ENCODE assay signal across 8 cellular contexts in the genomic region with DNA sequence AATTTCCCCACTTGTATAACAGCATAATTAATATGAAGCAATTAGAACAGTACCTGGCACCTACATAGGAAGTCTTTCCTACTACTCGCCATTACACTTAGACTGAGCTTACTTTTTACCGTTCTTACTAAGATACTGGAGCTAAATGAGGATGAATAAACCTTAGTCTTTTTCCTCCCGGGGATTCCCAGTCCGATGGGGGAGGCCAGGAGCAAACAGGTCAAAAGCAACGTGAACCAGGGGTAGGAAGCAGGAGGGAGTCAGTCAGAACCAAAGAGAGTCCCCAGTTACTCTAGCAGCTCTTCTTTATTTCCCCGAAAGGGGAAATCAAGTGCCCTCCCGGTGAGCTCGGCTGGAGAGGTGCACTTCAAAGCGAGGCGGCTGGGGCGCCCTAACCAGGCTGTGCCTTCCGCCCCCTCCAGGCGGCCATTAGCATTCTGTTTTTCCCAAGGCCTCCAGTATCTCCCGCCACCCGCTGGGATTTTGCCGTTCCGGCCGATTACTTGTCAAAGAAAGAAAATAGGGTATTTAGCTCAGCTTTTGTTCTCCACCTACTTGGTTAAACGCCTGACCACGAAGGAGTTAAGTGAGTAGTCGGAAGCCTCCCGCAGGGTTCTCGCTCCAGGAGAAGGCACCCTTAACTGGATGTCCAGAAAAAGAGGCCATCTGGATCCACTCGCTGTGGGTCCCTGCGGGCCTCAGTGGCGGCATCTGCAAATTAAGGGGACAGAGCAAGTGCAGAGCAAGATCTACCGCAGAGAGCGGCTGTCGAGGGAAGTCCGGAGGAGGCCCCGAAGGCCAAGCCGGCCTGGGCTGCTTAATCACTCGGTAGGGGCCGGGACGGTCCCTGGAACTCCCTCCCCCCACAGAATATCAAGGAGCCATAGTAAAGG. TPM values are rescaled to one million over a fixed set of nuclear protein-coding genes. Genes with fewer than 3 reads are reported as not detected.
DNase-seq lines count a peak whose midpoint lies in the region; ATAC-seq and TF ChIP-seq lines count a peak whose summit lies in the region.

No MANE protein-coding gene starts in this region.

- DNase-seq in Calu3 (peak; percentile 27), left kidney (ENCODE audit: low read depth, low spot score) (peak; percentile 56), A172 (ENCODE audit: low spot score) (no peak)
- DNase-seq in activated T-cell treated with anti-CD3 and anti-CD28 coated beads, Interleukin-2, amount 50 U/mL, for 48 hours: peak; percentile 58 to 59

- no peaks in the 10 kb centered on the region for H3K9me3 Mint-ChIP-seq in Calu3 (ENCODE audit: low read depth, unreplicated experiment)

- H3K4me3 Mint-ChIP-seq in Calu3 (ENCODE audit: low read depth, unreplicated experiment): no peak overlapping the region

- H3K4me1 Mint-ChIP-seq in Calu3 (ENCODE audit: low read depth, unreplicated experiment): no peaks in the 10 kb centered on the region

- intact Hi-C loops in Calu3 (cut with micrococcal nuclease; ENCODE audit: unreplicated experiment): no loop called here

- no peak overlapping the region for H3K27ac Mint-ChIP-seq in Calu3 (ENCODE audit: unreplicated experiment)

- peaks cover 52% of the 10 kb centered on the region for H3K27me3 Mint-ChIP-seq in Calu3 (ENCODE audit: unreplicated experiment)

- H3K36me3 Mint-ChIP-seq in Calu3 (ENCODE audit: insufficient read depth, unreplicated experiment): no peaks in the 10 kb centered on the region

- peak; percentile 58 for ATAC-seq in GM21825 (IDR thresholded peaks at IDR 0.05; ENCODE audit: unreplicated experiment)
- no peak for ATAC-seq in HG02973 (IDR thresholded peaks at IDR 0.05; ENCODE audit: unreplicated experiment)
- no peak for ATAC-seq in GM18861 (IDR thresholded peaks at IDR 0.05; ENCODE audit: unreplicated experiment)
- ATAC-seq in esophagus mucosa: no peak

- no peak for TF ChIP-seq CTCF in Calu3 (IDR thresholded peaks at IDR 0.05; ENCODE audit: unreplicated experiment)

- BruUV-seq in Calu3 (replicated peaks; lab: Mats Ljungman, UMichigan): no TSS peak

- CTCF ChIA-PET in Calu3 (lab: Charles Lee): interaction anchor here (0.6 kb wide), 2 partner anchors 169 to 229 kb away, joined by 4 to 6 read pairs; no protein-coding TSS in a partner anchor

RNA-seq across cellular contexts. Expression of a gene that starts 6.3 kb away (rescaled TPM):
- total RNA-seq in Calu3 (2022) (0.61 and 0.73 TPM in 2 replicates), esophagus mucosa (0.12 TPM)
- 0.09 TPM in 1 of 2 replicates, not detected in the other for total RNA-seq in A172 (2014; rRNA removed; shearing (Covaris generic))
